Comparison of ENCODE assay signal across 11 cellular contexts in genomic region chr15:52095597-52096262, GRCh38. TPM values are rescaled to one million over a fixed set of nuclear protein-coding genes. Genes with fewer than 3 reads are reported as not detected.
DNase-seq lines count a peak whose midpoint lies in the region; FAIRE-seq and TF ChIP-seq lines count a peak whose summit lies in the region.
"Had no signal": no experiment of that assay in that cellular context is flagged by ENCODE, and none has a peak within 500 bp of the region (broad histone marks: within the 10 kb centered on the region; RNA-seq: fewer than 3 reads in every experiment).

No MANE protein-coding gene starts in this region.

- H3K27me3 Mint-ChIP-seq in astrocyte (ENCODE audit: low read depth, unreplicated experiment), result peaks cover 2% of the 10 kb centered on the region

- H3K27ac ChIP-seq in astrocyte (ENCODE audit: low read depth, low read length), result peak overlapping the region; percentile 39
- peak overlapping the region; percentile 18 to 61 (median 54) for H3K27ac ChIP-seq in transverse colon
- no peak overlapping the region for H3K27ac ChIP-seq in substantia nigra (ENCODE audit: low read depth, low read length, poor library complexity, severe bottlenecking)

- H3K9me3 ChIP-seq in astrocyte (ENCODE audit: insufficient read depth, low read depth, low read length) (no peaks in the 10 kb centered on the region), transverse colon (no peaks in the 10 kb centered on the region)

- no peaks in the 10 kb centered on the region for H3K79me2 ChIP-seq in astrocyte (ENCODE audit: insufficient read depth, low read length)

- H3K9me3 Mint-ChIP-seq in astrocyte (ENCODE audit: unreplicated experiment), result no peaks in the 10 kb centered on the region

- H3K4me1 Mint-ChIP-seq in astrocyte (ENCODE audit: low read depth, unreplicated experiment), result peaks cover 9% of the 10 kb centered on the region

- H3K4me3 ChIP-seq in astrocyte (ENCODE audit: insufficient read depth, low read depth, low read length) (no peak overlapping the region), transverse colon (no peak overlapping the region)

- TF ChIP-seq CTCF in astrocyte (IDR thresholded peaks at IDR 0.05; ENCODE audit: insufficient read depth, low read depth, low read length) (no peak), transverse colon (IDR thresholded peaks at IDR 0.05) (no peak)

- H2AFZ ChIP-seq in astrocyte (ENCODE audit: low read depth, low read length), result no peak overlapping the region

- peaks cover 27% of the 10 kb centered on the region for H3K4me1 ChIP-seq in astrocyte (ENCODE audit: insufficient read depth, low read length)
- H3K4me1 ChIP-seq in transverse colon, result peaks cover 0 to 45% (median 21%) of the 10 kb centered on the region in 4 donors

- in situ Hi-C loops in transverse colon (cut with MboI; ENCODE audit: low pct_ligation_motif_present in 1 of 4, low pct_unique_long_range_greater_than_20kb in 1 of 4, low sequenced_read_pairs in 3 of 4), result no loop called here

- TF ChIP-seq POLR2A in transverse colon (IDR thresholded peaks at IDR 0.05), result no peak

- DNase-seq in LHCN-M2 (ENCODE audit: low read depth) (peak; percentile 94), astrocyte (ENCODE audit: low read depth) (peak; percentile 87), hepatic stellate cell (ENCODE audit: low spot score) (peak; percentile 54), transverse colon (no peak), substantia nigra (lab: John Stamatoyannopoulos, UW) (no peak), cerebellar nuclear complex (lab: John Stamatoyannopoulos, UW) (no peak)
- no peak for DNase-seq in stimulated activated CD4-positive, alpha-beta T cell treated with anti-CD3 and anti-CD28 coated beads, Interleukin-15, amount 100 ng/mL, for 24 hours
- DNase-seq: NCI-H446, occipital lobe had no signal

- no peaks in the 10 kb centered on the region for H4K20me1 ChIP-seq in astrocyte (ENCODE audit: insufficient read depth, low read length)

- intact Hi-C loops in transverse colon (cut with DNase I; ENCODE audit: low total_unique reads), result no loop called here

- H3K27me3 ChIP-seq in astrocyte (ENCODE audit: insufficient read depth, low read length) (no peaks in the 10 kb centered on the region), transverse colon (no peaks in the 10 kb centered on the region)

- TF ChIP-seq EP300 in transverse colon (IDR thresholded peaks at IDR 0.05; ENCODE audit: low read depth), result no peak

- no peak for FAIRE-seq in astrocyte (lab: Jason Lieb, UNC)
- FAIRE-seq: colon had no signal

- H3K4me2 ChIP-seq in astrocyte (ENCODE audit: low read length), result peak overlapping the region; percentile 20

- peaks cover 3% of the 10 kb centered on the region for H3K36me3 Mint-ChIP-seq in astrocyte (ENCODE audit: low read depth, unreplicated experiment)

- no peak overlapping the region for H3K9ac ChIP-seq in astrocyte (ENCODE audit: low read length)

- H3K36me3 ChIP-seq in astrocyte (ENCODE audit: insufficient read depth, low read length) (no peaks in the 10 kb centered on the region), transverse colon (no peaks in the 10 kb centered on the region)

- WGBS in transverse colon (ENCODE audit: low coverage in 1 of 2), 2 donors, result 17 to 46% methylated on average over 2 to 4 of the region's 4 CpGs

- H3K27ac Mint-ChIP-seq in astrocyte (ENCODE audit: unreplicated experiment), result no peak overlapping the region
- H3K27ac Mint-ChIP-seq: T-helper 1 cell treated with Interleukin-12 subunit alpha and Interleukin-12 subunit beta and Interleukin-4 antibody, amounts not matched to agents 30 μg/mL and 1 μg/mL, for 36 hours had no signal

- no peak overlapping the region for H3K4me3 Mint-ChIP-seq in astrocyte (ENCODE audit: unreplicated experiment)
- H3K4me3 Mint-ChIP-seq: T-helper 1 cell treated with Interleukin-12 subunit alpha and Interleukin-12 subunit beta and Interleukin-4 antibody, amounts not matched to agents 30 μg/mL and 1 μg/mL, for 36 hours had no signal

RNA-seq across cellular contexts. Expression of gene BCL2L10, which starts 16.8 kb away (rescaled TPM):
- total RNA-seq in LHCN-M2 (2014; rRNA removed) (0.06 TPM in 1 of 2 replicates, not detected in the other), astrocyte (not detected in 2 replicates), transverse colon (1 to 10 TPM in 2 of 4 donors, not detected in 2; 1.7 to 5.3 TPM)
- polyA plus RNA-seq in LHCN-M2 (2012), result not detected

Comparison
In these comparisons a context has a peak if more than half of its experiments do, and no peak if none do; other contexts are left out.
1. DNase-seq: peak in LHCN-M2 (single experiment), astrocyte (single experiment) and hepatic stellate cell (single experiment); none in transverse colon (single experiment), substantia nigra (0 of 49), stimulated activated CD4-positive, alpha-beta T cell treated with anti-CD3 and anti-CD28 coated beads, Interleukin-15, amount 100 ng/mL, for 24 hours (single experiment) and cerebellar nuclear complex (0 of 2).